In genomic region chr5:61784337-61784736, GRCh38 we compare ENCODE assay signal across 20 cellular contexts.
DNase-seq lines count a peak whose midpoint lies in the region; ATAC-seq lines count a peak whose summit lies in the region.
"Had no signal": no experiment of that assay in that cellular context is flagged by ENCODE, and none has a peak within 500 bp of the region (broad histone marks: within the 10 kb centered on the region; RNA-seq: fewer than 3 reads in every experiment).

No MANE protein-coding gene starts in this region.

- in situ Hi-C loops in G401 (cut with HindIII; ENCODE audit: low sequenced_read_pairs) = no loop called here

- ATAC-seq in GM18873 (IDR thresholded peaks at IDR 0.05; ENCODE audit: low FRiP score, unreplicated experiment) (no peak), left lobe of liver (no peak)
- ATAC-seq: A549, K562 had no signal

- DNase-seq in Ammon's horn (ENCODE audit: low spot score) = peak; percentile 16
- peak; percentile 74 for DNase-seq in G401 (ENCODE audit: low spot score)
- peak; percentile 8 for DNase-seq in NCI-H2171 (lab: John Stamatoyannopoulos, UW)
- peak; percentile 53 for DNase-seq in cerebellum (ENCODE audit: low spot score)
- DNase-seq in RPMI8226 = no peak
- no peak for DNase-seq in 8988T
- DNase-seq in left lobe of liver (ENCODE audit: low spot score) = no peak
- DNase-seq: DMS153; HCEC 1CT; NCI-H1048; NCI-H1436 treated with DMSO at 0.1 percent for 48 hours; NCI-H2081 treated with DMSO at 0.1 percent for 48 hours; NCI-H226; NCI-H524 treated with DMSO at 0.1 percent for 48 hours; NK-92 treated with Interleukin-12 subunit alpha and Interleukin-12 subunit beta, amount 100 ng/mL, for 24 hours; OCI-M1; T-helper 2 cell had no signal

Comparison
In these comparisons a context has a peak if more than half of its experiments do, and no peak if none do; other contexts are left out.
1. DNase-seq: peak in Ammon's horn (single experiment), G401 (single experiment), NCI-H2171 (single experiment) and cerebellum (single experiment); none in RPMI8226 (single experiment), 8988T (single experiment) and left lobe of liver (single experiment).